In the genomic region with DNA sequence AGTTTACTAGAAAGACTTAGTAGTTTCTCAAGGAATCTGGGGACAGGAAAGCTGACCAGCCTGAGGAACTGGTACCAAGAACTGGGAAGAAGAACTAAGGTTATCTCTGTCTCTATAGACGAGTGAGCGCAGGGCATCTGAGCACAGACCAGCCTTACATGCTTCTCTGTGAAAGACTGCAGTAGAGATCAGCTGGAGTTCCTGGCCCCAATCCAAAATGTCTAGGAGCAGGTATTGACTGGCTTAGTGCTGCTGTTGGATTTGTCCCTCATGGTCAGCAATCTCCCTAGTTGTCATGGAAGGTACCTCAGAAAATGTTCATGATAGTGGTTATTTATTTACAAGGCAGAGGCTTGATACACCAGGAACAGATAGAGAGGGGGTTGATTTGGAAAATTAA, we compare ENCODE assay signal across 24 cellular contexts. TPM values are rescaled to one million over a fixed set of nuclear protein-coding genes. Genes with fewer than 3 reads are reported as not detected.
"Had no signal": no experiment of that assay in that cellular context is flagged by ENCODE, and none has a peak within 500 bp of the region (broad histone marks: within the 10 kb centered on the region; RNA-seq: fewer than 3 reads in every experiment).

No MANE protein-coding gene starts in this region.

- DNase-seq: activated CD4-positive, alpha-beta memory T cell treated with anti-CD3 and anti-CD28 coated beads, Interleukin-2, amount 10 ng/mL, durations not matched to agents 7 days and 5 days; activated CD4-positive, alpha-beta T cell treated with anti-CD3 and anti-CD28 coated beads, Interleukin-2, amount 10 ng/mL, durations not matched to agents 24 days and 14 days; activated CD8-positive, alpha-beta memory T cell treated with anti-CD3 and anti-CD28 coated beads, Interleukin-2, amount 10 ng/mL, durations not matched to agents 7 days and 5 days; activated effector memory CD4-positive, alpha-beta T cell treated with anti-CD3 and anti-CD28 coated beads, Interleukin-2, amount 50 U/mL, for 16 hours; activated naive CD4-positive, alpha-beta T cell treated with anti-CD3 and anti-CD28 coated beads, Interleukin-2, amount 10 ng/mL, durations not matched to agents 7 days and 5 days; activated T-cell treated with anti-CD3 and anti-CD28 coated beads for 4 hours; amygdala; cerebellar nuclear complex; heart left ventricle; left ventricle myocardium superior; mammary epithelial cell; natural killer cell; stimulated activated CD4-positive, alpha-beta T cell treated with anti-CD3 and anti-CD28 coated beads, Interleukin-4, amount 100 ng/mL, for 1 hour; stimulated activated naive CD4-positive, alpha-beta T cell; testis; trophoblast cell had no signal

- H3K4me1 ChIP-seq: gastroesophageal sphincter, heart left ventricle, prostate gland, testis, vagina had no signal

- H3K4me3 ChIP-seq: coronary artery, gastroesophageal sphincter, heart left ventricle, prostate gland, testis, vagina had no signal

- H3K27me3 ChIP-seq: gastroesophageal sphincter, heart left ventricle, testis, vagina had no signal

- H3K27ac ChIP-seq: coronary artery, epithelial cell of prostate, gastroesophageal sphincter, heart left ventricle, prostate gland, testis, vagina, VCaP had no signal

- H3K9me3 ChIP-seq: gastroesophageal sphincter, heart left ventricle, prostate gland, testis, vagina had no signal

- ATAC-seq: activated CD4-positive, CD25-positive, alpha-beta regulatory T cell treated with anti-CD3 and anti-CD28 coated beads, Interleukin-2, amount 50 U/mL, for 24 hours; activated CD8-positive, alpha-beta memory T cell treated with anti-CD3 and anti-CD28 coated beads, Interleukin-2, amount 10 ng/mL, durations not matched to agents 7 days and 5 days; gastroesophageal sphincter; heart left ventricle; left ventricle myocardium superior; natural killer cell had no signal

- FAIRE-seq: islet of Langerhans had no signal

RNA-seq across cellular contexts. Expression of gene AIF1L, which starts 42.3 kb away (rescaled TPM):
- total RNA-seq: natural killer cell had no signal
